In the genomic region with DNA sequence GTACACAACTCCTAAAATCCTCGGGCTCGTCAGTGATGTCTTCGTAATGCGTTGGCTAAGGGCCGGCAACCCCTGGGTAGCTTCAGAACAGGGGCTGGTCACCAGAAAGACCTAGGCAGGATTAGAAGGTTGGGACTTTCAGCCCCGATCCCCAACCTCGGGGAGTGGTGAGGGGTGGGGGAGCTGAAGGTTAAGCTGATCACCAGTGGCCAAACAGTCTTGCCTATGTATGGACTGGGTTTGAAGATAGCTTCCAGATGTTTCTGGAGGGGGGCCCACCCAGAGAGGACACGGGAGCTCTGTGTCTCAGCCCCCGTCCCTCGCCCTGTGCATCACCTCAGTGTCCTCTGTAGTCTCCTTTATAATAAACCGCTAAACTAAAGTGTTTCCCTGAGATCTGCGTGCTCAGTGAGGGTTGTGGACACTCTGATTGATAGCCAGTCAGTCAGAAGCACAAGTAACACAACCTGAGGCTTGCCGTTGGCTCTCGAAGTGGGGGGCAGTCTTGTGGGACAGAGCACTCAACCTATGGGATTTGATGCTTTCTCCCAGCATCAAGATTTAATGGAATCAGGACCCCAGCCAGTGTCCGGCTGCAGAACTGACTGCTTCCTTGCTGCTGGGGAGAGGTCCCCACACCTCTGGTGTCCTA, we compare ENCODE assay signal across 19 cellular contexts.
"Had no signal": no experiment of that assay in that cellular context is flagged by ENCODE, and none has a peak within 500 bp of the region (broad histone marks: within the 10 kb centered on the region; RNA-seq: fewer than 3 reads in every experiment).

No MANE protein-coding gene starts in this region.

- ATAC-seq: gastrocnemius medialis; natural killer cell treated with Interleukin-12 subunit alpha and Interleukin-12 subunit beta and Interleukin-15 and Interleukin-18, amount 100 ng/mL, for 72 hours had no signal

- DNase-seq: activated B cell treated with CpG ODN at 0.5 μM for 24 hours; activated CD4-positive, alpha-beta T cell treated with anti-CD3 and anti-CD28 coated beads for 4 hours; activated CD8-positive, alpha-beta memory T cell treated with anti-CD3 and anti-CD28 coated beads for 24 hours; activated naive CD4-positive, alpha-beta T cell; effector CD4-positive, alpha-beta T cell; gastrocnemius medialis; heart right ventricle; immature natural killer cell; posterior cingulate gyrus; retina; SK-N-SH; stimulated activated CD4-positive, alpha-beta T cell treated with anti-CD3 and anti-CD28 coated beads, Interleukin-15, amount 100 ng/mL, for 24 hours; stimulated activated CD4-positive, alpha-beta T cell treated with anti-CD3 and anti-CD28 coated beads, Interleukin-2, amount 100 ng/mL, for 48 hours; stomach; T-helper 9 cell had no signal

- H3K27me3 Mint-ChIP-seq: activated B cell treated with CpG ODN at 0.5 μM for 24 hours; natural killer cell treated with Interleukin-12 subunit alpha and Interleukin-12 subunit beta and Interleukin-15 and Interleukin-18, amount 100 ng/mL, for 72 hours; type B pancreatic cell had no signal

- H3K4me3 Mint-ChIP-seq: activated B cell treated with CpG ODN at 0.5 μM for 24 hours; immature natural killer cell; natural killer cell treated with Interleukin-12 subunit alpha and Interleukin-12 subunit beta and Interleukin-15 and Interleukin-18, amount 100 ng/mL, for 72 hours; type B pancreatic cell had no signal

- H3K27me3 ChIP-seq: ascending aorta, gastrocnemius medialis, heart right ventricle, stomach had no signal

- H3K9me3 Mint-ChIP-seq: activated B cell treated with CpG ODN at 0.5 μM for 24 hours; immature natural killer cell; natural killer cell treated with Interleukin-12 subunit alpha and Interleukin-12 subunit beta and Interleukin-15 and Interleukin-18, amount 100 ng/mL, for 72 hours; type B pancreatic cell had no signal

- H3K9ac ChIP-seq: SK-N-SH had no signal

- H3K27ac Mint-ChIP-seq: activated B cell treated with CpG ODN at 0.5 μM for 24 hours; natural killer cell treated with Interleukin-12 subunit alpha and Interleukin-12 subunit beta and Interleukin-15 and Interleukin-18, amount 100 ng/mL, for 72 hours; type B pancreatic cell had no signal

- H3K9me3 ChIP-seq: ascending aorta, gastrocnemius medialis, SK-N-SH, stomach had no signal

- H3K27ac ChIP-seq: ascending aorta, gastrocnemius medialis, skin epidermis, stomach had no signal

- H3K36me3 ChIP-seq: gastrocnemius medialis had no signal

- H3K4me3 ChIP-seq: ascending aorta, gastrocnemius medialis, skin epidermis, stomach had no signal

- H3K36me3 Mint-ChIP-seq: natural killer cell treated with Interleukin-12 subunit alpha and Interleukin-12 subunit beta and Interleukin-15 and Interleukin-18, amount 100 ng/mL, for 72 hours had no signal
